Comparison of ENCODE assay signal across 1 cellular context in genomic region chr15:39127151-39127815, GRCh38.
TF ChIP-seq lines count a peak whose summit lies in the region.

No MANE protein-coding gene starts in this region.

TF ChIP-seq in HCT116, 20 proteins besides CTCF, POLR2A, EP300 and RAD21 (continued from another document):
- TF ChIP-seq REST (IDR thresholded peaks at IDR 0.05; ENCODE audit: low read depth) (no peak), ZNF274 (IDR thresholded peaks at IDR 0.05; ENCODE audit: low read depth, low read length) (no peak), ZFX (IDR thresholded peaks at IDR 0.05) (no peak), EZH2 (IDR thresholded peaks at IDR 0.05) (no peak), CEBPB (IDR thresholded peaks at IDR 0.05; ENCODE audit: low read depth) (no peak), SIN3A (IDR thresholded peaks at IDR 0.05; ENCODE audit: low read depth) (no peak), YY1 (IDR thresholded peaks at IDR 0.05; ENCODE audit: extremely low read depth, insufficient replicate concordance, low read depth, low read length) (no peak), ZBTB33 (IDR thresholded peaks at IDR 0.05; ENCODE audit: extremely low read depth, insufficient replicate concordance, low read length) (no peak)
- TF ChIP-seq, protein P1, sequence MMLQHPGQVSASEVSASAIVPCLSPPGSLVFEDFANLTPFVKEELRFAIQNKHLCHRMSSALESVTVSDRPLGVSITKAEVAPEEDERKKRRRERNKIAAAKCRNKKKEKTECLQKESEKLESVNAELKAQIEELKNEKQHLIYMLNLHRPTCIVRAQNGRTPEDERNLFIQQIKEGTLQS (IDR thresholded peaks at IDR 0.05) = no peak
